12 cellular contexts compared by ENCODE assay signal in the genomic region with DNA sequence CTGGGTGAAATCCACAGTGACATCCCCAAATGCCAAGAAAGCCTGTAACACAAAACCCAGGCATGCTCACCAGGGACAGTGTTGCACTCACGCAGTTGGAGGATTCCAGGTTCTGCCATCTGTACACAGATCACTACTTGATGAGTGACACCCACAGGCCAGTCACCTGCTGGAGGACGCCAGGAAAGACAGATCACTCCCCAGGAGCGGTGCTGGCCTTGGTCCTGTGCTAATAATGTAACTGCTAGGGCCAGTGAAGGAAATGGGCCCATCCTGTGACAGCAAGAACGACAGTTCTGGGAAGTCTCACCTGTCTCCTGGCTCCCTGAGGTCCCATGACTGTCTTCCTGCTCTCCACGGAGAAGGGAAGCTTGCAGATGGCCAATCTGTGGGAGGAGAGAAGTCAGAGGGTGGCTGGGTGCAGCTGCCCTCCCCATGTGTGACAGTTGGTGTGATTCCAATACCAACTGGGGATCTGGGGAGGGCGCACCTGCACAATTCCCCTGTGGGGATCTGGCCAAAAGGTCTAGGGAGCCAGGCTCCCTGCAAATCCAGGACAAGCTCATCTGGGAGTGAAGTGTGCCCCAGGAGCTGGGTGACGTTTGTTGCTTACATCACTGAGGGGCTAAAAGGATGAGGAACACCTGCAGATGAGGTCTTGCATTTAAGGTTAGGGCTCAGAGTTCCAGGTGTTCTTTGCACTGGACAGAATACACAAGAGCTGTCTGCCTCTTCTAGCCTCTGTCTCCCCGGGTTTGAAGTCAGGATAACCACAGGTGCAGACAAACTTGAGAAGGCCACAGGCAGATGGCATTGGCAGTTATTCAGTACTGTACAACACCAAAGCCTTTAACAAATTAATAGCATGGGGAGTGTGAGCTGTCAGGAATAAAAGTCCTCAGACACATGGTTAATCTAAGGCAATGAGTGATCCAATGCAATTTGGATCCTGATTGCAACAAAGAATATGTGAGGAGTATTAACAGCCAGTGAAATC. TPM values are rescaled to one million over a fixed set of nuclear protein-coding genes. Genes with fewer than 3 reads are reported as not detected.
DNase-seq lines count a peak whose midpoint lies in the region; ATAC-seq, FAIRE-seq and TF ChIP-seq lines count a peak whose summit lies in the region.
"Had no signal": no experiment of that assay in that cellular context is flagged by ENCODE, and none has a peak within 500 bp of the region (broad histone marks: within the 10 kb centered on the region; RNA-seq: fewer than 3 reads in every experiment).

No MANE protein-coding gene starts in this region.

- no peaks in the 10 kb centered on the region for H3K9me3 ChIP-seq in pancreas
- H3K9me3 ChIP-seq in CD8-positive, alpha-beta memory T cell (ENCODE audit: low read length) = no peaks in the 10 kb centered on the region
- H3K9me3 ChIP-seq: lower lobe of right lung had no signal

- H3K36me3 ChIP-seq in pancreas = peaks cover 0 to 12% (median under 1%) of the 10 kb centered on the region in 3 donors
- H3K36me3 ChIP-seq in CD8-positive, alpha-beta memory T cell (ENCODE audit: insufficient read depth, low read length) = peaks cover 1% of the 10 kb centered on the region

- H3K4me1 ChIP-seq in pancreas = no peaks in the 10 kb centered on the region
- no peaks in the 10 kb centered on the region for H3K4me1 ChIP-seq in CD8-positive, alpha-beta memory T cell (ENCODE audit: insufficient read depth, low read length)
- H3K4me1 ChIP-seq: lower lobe of right lung had no signal

- H3K4me1 Mint-ChIP-seq in CD8-positive, alpha-beta memory T cell = peaks cover 14 to 34% (median 22%) of the 10 kb centered on the region in 3 donors

- no peak overlapping the region for H3K27ac ChIP-seq in pancreas
- H3K27ac ChIP-seq in CD8-positive, alpha-beta memory T cell (ENCODE audit: low read depth, low read length) = no peak overlapping the region
- H3K27ac ChIP-seq: 22Rv1, lower lobe of right lung had no signal

- peaks cover 15 to 62% (median 20%) of the 10 kb centered on the region in 3 donors for H3K36me3 Mint-ChIP-seq in CD8-positive, alpha-beta memory T cell

- no peaks in the 10 kb centered on the region for H3K9me3 Mint-ChIP-seq in CD8-positive, alpha-beta memory T cell

- no peak overlapping the region for H3K4me3 Mint-ChIP-seq in CD8-positive, alpha-beta memory T cell
- H3K4me3 Mint-ChIP-seq: T-helper 17 cell had no signal

- no peaks in the 10 kb centered on the region for H3K27me3 ChIP-seq in pancreas
- H3K27me3 ChIP-seq in CD8-positive, alpha-beta memory T cell (ENCODE audit: insufficient read depth, low read length, poor library complexity, severe bottlenecking) = no peaks in the 10 kb centered on the region

- no peaks in the 10 kb centered on the region for H3K27me3 Mint-ChIP-seq in CD8-positive, alpha-beta memory T cell
- H3K27me3 Mint-ChIP-seq: T-helper 17 cell had no signal

- CTCF ChIA-PET in CD8-positive, alpha-beta memory T cell (lab: Charles Lee) = no interaction called here

- intact Hi-C loops in pancreas (cut with DNase I) = no loop called here

- ATAC-seq in HG02870 (IDR thresholded peaks at IDR 0.05; ENCODE audit: unreplicated experiment) (peak; percentile 21), pancreas (peak; percentile 23 to 52 (median 39))
- ATAC-seq: lower lobe of right lung, T-helper 17 cell had no signal

- POLR2A ChIA-PET in CD8-positive, alpha-beta memory T cell (lab: Charles Lee) = no interaction called here

- peak overlapping the region in 4 of 8 donors; percentile 6 to 44 (median 19) for H3K27ac Mint-ChIP-seq in CD8-positive, alpha-beta memory T cell
- H3K27ac Mint-ChIP-seq: T-helper 17 cell had no signal

- FAIRE-seq in pancreas (lab: Jason Lieb, UNC) (no peak), D721Med (lab: Jason Lieb, UNC) (no peak)

- no peak overlapping the region for H3K4me3 ChIP-seq in pancreas
- no peak overlapping the region for H3K4me3 ChIP-seq in CD8-positive, alpha-beta memory T cell (ENCODE audit: low read length)
- H3K4me3 ChIP-seq: lower lobe of right lung had no signal

- DNase-seq in NCI-H1105 treated with DMSO at 0.1 percent for 48 hours (lab: John Stamatoyannopoulos, UW) (peak; percentile 39), NCI-H1105 (lab: John Stamatoyannopoulos, UW) (no peak), NCI-H2107 treated with DMSO at 0.1 percent for 48 hours (lab: John Stamatoyannopoulos, UW; ENCODE audit: unreplicated experiment) (peak; percentile 55), pancreas (no peak), D721Med (ENCODE audit: insufficient read length, low spot score) (no peak), SIG-M5 treated with dmso at 0.1 percent for 504 hours (lab: John Stamatoyannopoulos, UW; ENCODE audit: unreplicated experiment) (no peak)
- no peak for DNase-seq in CD8-positive, alpha-beta memory T cell
- DNase-seq: activated naive CD4-positive, alpha-beta T cell; lower lobe of right lung; T-helper 17 cell had no signal

- 36 to 40% methylated on average over 8 of the region's 8 CpGs for WGBS in pancreas, 2 donors

- TF ChIP-seq CTCF in pancreas (IDR thresholded peaks at IDR 0.05) (no peak), D721Med (IDR thresholded peaks at IDR 0.05; ENCODE audit: insufficient read depth, missing control alignments) (no peak)

RNA-seq across cellular contexts. Expression of gene ZNF337, which starts 10.3 kb away (rescaled TPM):
- total RNA-seq in pancreas = 1 to 10 TPM; 4.4 to 8.7 (median 5.6) TPM
- polyA plus RNA-seq in pancreas = 10 to 100 TPM; 10.1 to 20.6 TPM
- 10 to 100 TPM; 12.5 to 12.7 TPM for total RNA-seq in CD8-positive, alpha-beta memory T cell
- polyA plus RNA-seq in CD8-positive, alpha-beta memory T cell = 15.4 TPM

Comparison
In these comparisons a context has a peak if more than half of its experiments do, and no peak if none do; other contexts are left out.
1. DNase-seq: peak in NCI-H1105 treated with DMSO at 0.1 percent for 48 hours (single experiment) and NCI-H2107 treated with DMSO at 0.1 percent for 48 hours (single experiment); none in NCI-H1105 (single experiment), pancreas (0 of 6), D721Med (single experiment), CD8-positive, alpha-beta memory T cell (0 of 5) and SIG-M5 treated with dmso at 0.1 percent for 504 hours (single experiment).